Comparison of ENCODE assay signal across 8 cellular contexts in genomic region chr9:62838024-62838718, GRCh38.
DNase-seq lines count a peak whose midpoint lies in the region; ATAC-seq, FAIRE-seq and TF ChIP-seq lines count a peak whose summit lies in the region.
"Not testable (repeated sequence)": the region's sequence is repeated elsewhere in the genome, so short reads cannot be mapped to it uniquely, and the experiment has no call there.

No MANE protein-coding gene starts in this region.

- POLR2A ChIA-PET in IMR-90 (lab: Charles Lee; ENCODE audit: unreplicated experiment) = not testable (repeated sequence)

- TF ChIP-seq POLR2A in GM12892 (IDR thresholded peaks at IDR 0.05; ENCODE audit: low read depth, low read length) (0 out of 2 replicates have a peak, but pooled peaks have one; percentile 46), thyroid gland (IDR thresholded peaks at IDR 0.05) (peak; percentile 28 to 90)
- not testable (repeated sequence) for TF ChIP-seq POLR2A in IMR-90 (IDR thresholded peaks at IDR 0.05; ENCODE audit: low read depth, low read length)

- H3K27me3 ChIP-seq in HAP-1 (ENCODE audit: low read depth); IMR-90 (ENCODE audit: control insufficient read depth, insufficient read depth, low read length); thyroid gland: not testable (repeated sequence)

- H4K20me1 ChIP-seq in IMR-90 (ENCODE audit: insufficient read depth, low read length) = not testable (repeated sequence)

- H3K23ac ChIP-seq in IMR-90 (ENCODE audit: low read depth, low read length) = not testable (repeated sequence)

- 1% methylated on average over 23 of the region's 60 CpGs; no CpG with 5 or more reads in 1 of the 2 experiments for WGBS in IMR-90 (ENCODE audit: extremely low coverage in 2 of 2, insufficient read length in 1 of 2), 2 experiments
- 0 to 1% methylated on average over 16 to 21 of the region's 60 CpGs for WGBS in thyroid gland, 2 donors

- peak overlapping the region; percentile 87 for H2AFZ ChIP-seq in IMR-90 (replicated peaks; ENCODE audit: low read length, poor library complexity)

- 0 out of 2 replicates have a peak overlapping the region, but pooled peaks have one; percentile 35 for H3K4ac ChIP-seq in IMR-90 (ENCODE audit: low read depth, low read length)

- not testable (repeated sequence) for H4K91ac ChIP-seq in IMR-90 (ENCODE audit: insufficient read depth, low read depth, low read length)

- H3K4me3 ChIP-seq in HAP-1 (peak overlapping the region; percentile 28), IMR-90 (ENCODE audit: insufficient read depth, low read depth, low read length) (peak overlapping the region; percentile 41), retinal pigment epithelial cell (ENCODE audit: low read length) (peak overlapping the region; percentile 45), thyroid gland (replicated peaks in 1 of 3) (peak overlapping the region in 2 of 3 donors; percentile 20 to 35)

- H2AK5ac ChIP-seq in IMR-90 (ENCODE audit: low read depth, low read length) = not testable (repeated sequence)

- not testable (repeated sequence) for H3K9ac ChIP-seq in IMR-90 (ENCODE audit: low read depth, low read length)

- ATAC-seq in IMR-90 (ENCODE audit: low read depth) = peak; percentile 100

- TF ChIP-seq CTCF in IMR-90 (conservative IDR thresholded peaks at IDR 0.05; ENCODE audit: low read depth, low read length); retinal pigment epithelial cell (conservative IDR thresholded peaks at IDR 0.05; ENCODE audit: low read depth, low read length); thyroid gland (IDR thresholded peaks at IDR 0.05): not testable (repeated sequence)

- DNase-seq in GM12892 (ENCODE audit: insufficient read length) (peak; percentile 56), HAP-1 (ENCODE audit: low spot score in 2 of 2) (peak; percentile 92 to 100), IMR-90 (peak; percentile 82), cerebellum (ENCODE audit: low spot score) (peak; percentile 85), iPS-NIHi7 (ENCODE audit: extremely low spot score) (peak; percentile 30), retinal pigment epithelial cell (ENCODE audit: low read depth) (peak; percentile 58), thyroid gland (peak; percentile 94 to 97)
- peak; percentile 91 to 94 for DNase-seq in activated CD4-positive, alpha-beta T cell treated with anti-CD3 and anti-CD28 coated beads, Interleukin-2, amount 50 U/mL, for 48 hours

- dilution Hi-C loops in IMR-90 (cut with HindIII; ENCODE audit: low sequenced_read_pairs, unreplicated experiment) = not testable (repeated sequence)

- TF ChIP-seq RAD21 in IMR-90 (IDR thresholded peaks at IDR 0.05; ENCODE audit: low read length) = not testable (repeated sequence)

- H2BK5ac ChIP-seq in IMR-90 (ENCODE audit: low read depth, low read length, poor library complexity, severe bottlenecking) = not testable (repeated sequence)

- H2AK9ac ChIP-seq in IMR-90 (replicated peaks; ENCODE audit: low read depth, low read length, poor library complexity) = not testable (repeated sequence)

- H2BK20ac ChIP-seq in IMR-90 (ENCODE audit: low read depth, low read length) = not testable (repeated sequence)

- peak overlapping the region; percentile 70 for H3K4me2 ChIP-seq in IMR-90 (ENCODE audit: low read depth, low read length)

- in situ Hi-C loops in HAP-1 (cut with MboI; ENCODE audit: low sequenced_read_pairs); IMR-90 (cut with MboI; ENCODE audit: low sequenced_read_pairs): not testable (repeated sequence)

- not testable (repeated sequence) for H4K5ac ChIP-seq in IMR-90 (ENCODE audit: low read depth, low read length)

- not testable (repeated sequence) for H3K18ac ChIP-seq in IMR-90 (ENCODE audit: low read depth, low read length)

- not testable (repeated sequence) for H3K27ac ChIP-seq in IMR-90 (ENCODE audit: insufficient read depth, low read length)
- H3K27ac ChIP-seq in thyroid gland = peak overlapping the region in 2 of 3 donors; percentile 53 to 64

- FAIRE-seq in GM12892 (lab: Jason Lieb, UNC) = not testable (repeated sequence)

- H2BK120ac ChIP-seq in IMR-90 (ENCODE audit: low read depth, low read length) = not testable (repeated sequence)

- not testable (repeated sequence) for H3K9me1 ChIP-seq in IMR-90 (ENCODE audit: insufficient read depth, low read length)

- intact Hi-C loops in IMR-90 (cut with micrococcal nuclease); thyroid gland (cut with DNase I): not testable (repeated sequence)

- not testable (repeated sequence) for H3K4me1 ChIP-seq in HAP-1; IMR-90 (ENCODE audit: control insufficient read depth, insufficient read depth, low read length); thyroid gland

- not testable (repeated sequence) for H3K36me3 ChIP-seq in HAP-1 (replicated peaks); IMR-90 (ENCODE audit: control insufficient read depth, insufficient read depth, low read length); thyroid gland

- not testable (repeated sequence) for H3K9me3 ChIP-seq in HAP-1; IMR-90 (ENCODE audit: control insufficient read depth, insufficient read depth, low read length); thyroid gland

- not testable (repeated sequence) for H2BK15ac ChIP-seq in IMR-90 (ENCODE audit: low read depth, low read length)

- not testable (repeated sequence) for H3K56ac ChIP-seq in IMR-90 (ENCODE audit: extremely low read depth, insufficient read depth, low read length)

- H3K14ac ChIP-seq in IMR-90 (replicated peaks; ENCODE audit: low read depth, low read length) = not testable (repeated sequence)

- H3K79me1 ChIP-seq in IMR-90 (ENCODE audit: low read depth in 1 of 2, low read length in 2 of 2) = not testable (repeated sequence)

- 0 out of 4 replicates have a peak overlapping the region, but pooled peaks of 1 of the 2 experiments have one; percentile 59 for H4K8ac ChIP-seq in IMR-90 (ENCODE audit: low read depth in 2 of 2, low read length in 2 of 2)

- not testable (repeated sequence) for BruUV-seq in IMR-90 (replicated peaks; lab: Mats Ljungman, UMichigan)

- CTCF ChIA-PET in IMR-90 (lab: Yijun Ruan, JAX) = not testable (repeated sequence)

TF ChIP-seq in IMR-90, 13 proteins besides CTCF, POLR2A, EP300 and RAD21:
- TF ChIP-seq MAZ (IDR thresholded peaks at IDR 0.05; ENCODE audit: borderline replicate concordance, low read depth, low read length) = peak; percentile 63; the same call in 1 of the 2 replicates

Comparison
In these comparisons a context has a peak if more than half of its experiments do, and no peak if none do; other contexts are left out.
1. DNase-seq: peak in every context shown above with its lines; median percentile 96 in HAP-1; 96 in thyroid gland; 92 in activated CD4-positive, alpha-beta T cell treated with anti-CD3 and anti-CD28 coated beads, Interleukin-2, amount 50 U/mL, for 48 hours; 85 in cerebellum; 82 in IMR-90; 58 in retinal pigment epithelial cell; 56 in GM12892; 30 in iPS-NIHi7.